Comparison of ENCODE assay signal across 27 cellular contexts in the genomic region with DNA sequence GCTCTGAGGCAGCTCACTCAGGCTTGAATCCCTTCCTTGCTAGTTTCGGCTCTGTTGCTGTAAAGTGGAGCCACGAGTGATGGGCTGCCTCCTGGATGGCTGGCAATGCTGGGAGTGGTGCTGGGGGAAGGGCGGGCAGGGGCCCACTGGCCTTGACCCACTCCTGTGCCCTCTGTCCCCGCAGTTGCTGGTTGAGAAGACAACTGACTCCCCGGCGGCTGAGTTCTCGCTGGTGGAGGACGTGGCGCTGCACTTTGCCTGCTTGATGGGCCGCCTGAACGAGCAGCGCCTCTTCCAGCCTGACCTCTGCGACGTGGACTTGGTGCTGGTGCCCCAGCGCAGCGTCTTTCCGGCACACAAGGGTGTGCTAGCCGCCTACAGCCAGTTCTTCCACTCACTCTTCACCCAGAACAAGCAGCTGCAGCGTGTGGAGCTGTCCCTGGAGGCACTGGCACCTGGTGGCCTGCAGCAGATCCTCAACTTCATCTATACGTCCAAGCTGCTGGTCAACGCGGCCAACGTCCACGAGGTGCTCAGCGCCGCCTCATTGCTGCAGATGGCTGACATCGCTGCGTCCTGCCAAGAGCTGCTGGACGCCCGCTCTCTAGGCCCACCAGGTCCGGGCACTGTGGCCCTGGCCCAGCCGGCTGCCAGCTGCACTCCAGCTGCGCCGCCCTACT. TPM values are rescaled to one million over a fixed set of nuclear protein-coding genes. Genes with fewer than 3 reads are reported as not detected.
DNase-seq lines count a peak whose midpoint lies in the region; ATAC-seq, FAIRE-seq and TF ChIP-seq lines count a peak whose summit lies in the region.
"Had no signal": no experiment of that assay in that cellular context is flagged by ENCODE, and none has a peak within 500 bp of the region (broad histone marks: within the 10 kb centered on the region; RNA-seq: fewer than 3 reads in every experiment).

No MANE protein-coding gene starts in this region.

- no peak overlapping the region for H3K9ac ChIP-seq in mesenchymal stem cell (ENCODE audit: low read length)

- intact Hi-C loops in heart right ventricle (cut with DNase I) (loop anchor here in 4 of 10 donors (5.0 to 10.0 kb wide), 4 partner anchors 73 to 89 kb away; a partner anchor contains a TSS), Right ventricle myocardium inferior (cut with DNase I) (no loop called here)

- H3K79me1 ChIP-seq in mesenchymal stem cell (replicated peaks; ENCODE audit: low read length, poor library complexity, severe bottlenecking): peaks cover 30% of the 10 kb centered on the region

- H3K4me3 ChIP-seq in heart right ventricle (no peak overlapping the region), mesenchymal stem cell (ENCODE audit: insufficient read depth in 1 of 2, low read depth in 1 of 2, low read length in 2 of 2) (peak overlapping the region in 1 of 2 experiments; percentile 10)
- H3K4me3 ChIP-seq: left lung, stomach had no signal

- H3K4me1 ChIP-seq in heart right ventricle (peaks cover 19 to 73% (median 40%) of the 10 kb centered on the region in 9 donors), mesenchymal stem cell (ENCODE audit: control insufficient read depth, insufficient read depth, low read depth, low read length) (peaks cover 44% of the 10 kb centered on the region)

- WGBS in heart right ventricle, 2 donors: 83% methylated on average over 34 of the region's 34 CpGs
- 93% methylated on average over 34 of the region's 34 CpGs for WGBS in mesenchymal stem cell

- no peak overlapping the region for H3K18ac ChIP-seq in mesenchymal stem cell (ENCODE audit: low read depth in 1 of 2, low read length in 2 of 2)

- no peak for ATAC-seq in heart right ventricle
- no peak for ATAC-seq in Right ventricle myocardium inferior
- no peak for ATAC-seq in GM21737 (IDR thresholded peaks at IDR 0.05; ENCODE audit: unreplicated experiment)
- ATAC-seq in GM21576 (IDR thresholded peaks at IDR 0.05; ENCODE audit: unreplicated experiment): no peak
- ATAC-seq: left lung, Panc1 had no signal

- no peaks in the 10 kb centered on the region for H3K27me3 ChIP-seq in heart right ventricle
- no peaks in the 10 kb centered on the region for H3K27me3 ChIP-seq in mesenchymal stem cell (ENCODE audit: control insufficient read depth in 1 of 2, insufficient read depth in 1 of 2, low read length in 2 of 2)
- H3K27me3 ChIP-seq: brain microvascular endothelial cell, left lung, stomach had no signal

- no peak overlapping the region for H2AK5ac ChIP-seq in mesenchymal stem cell (ENCODE audit: low read length, severe bottlenecking)

- FAIRE-seq in urothelium cell line (lab: Jason Lieb, UNC): peak; percentile 42
- FAIRE-seq: H54, TTC549 had no signal

- no peak overlapping the region for H3K14ac ChIP-seq in mesenchymal stem cell (ENCODE audit: low read length in 2 of 2)

- H2AFZ ChIP-seq in mesenchymal stem cell (ENCODE audit: low read depth, low read length): no peak overlapping the region

- H3K9me3 ChIP-seq in heart right ventricle (no peaks in the 10 kb centered on the region), mesenchymal stem cell (ENCODE audit: control insufficient read depth, low read length) (no peaks in the 10 kb centered on the region)
- H3K9me3 ChIP-seq: left lung, stomach had no signal

- no peak overlapping the region for H3K4ac ChIP-seq in mesenchymal stem cell (ENCODE audit: low read depth in 1 of 2, low read length in 2 of 2)

- no peak overlapping the region for H2BK15ac ChIP-seq in mesenchymal stem cell (ENCODE audit: low read depth, poor library complexity, severe bottlenecking)

- no peak overlapping the region for H3K23ac ChIP-seq in mesenchymal stem cell (ENCODE audit: low read length in 2 of 2)

- peak overlapping the region; percentile 8 for H4K8ac ChIP-seq in mesenchymal stem cell (ENCODE audit: low read length)

- DNase-seq in heart right ventricle: no peak
- DNase-seq in Right ventricle myocardium inferior (ENCODE audit: missing footprints): no peak
- peak in 8 of 61 donors; percentile 42 to 63 (median 51) for DNase-seq in caudate nucleus (lab: John Stamatoyannopoulos, UW)
- DNase-seq in mesenchymal stem cell: no peak
- DNase-seq in urothelium cell line (ENCODE audit: low spot score): no peak
- no peak for DNase-seq in AG08396 (ENCODE audit: low spot score)
- DNase-seq: activated CD4-positive, alpha-beta T cell treated with anti-CD3 and anti-CD28 coated beads for 4 hours; activated naive CD4-positive, alpha-beta T cell treated with anti-CD3 and anti-CD28 coated beads, Interleukin-2, amount 10 ng/mL, durations not matched to agents 7 days and 5 days; brain microvascular endothelial cell; dermis blood vessel endothelial cell; DND-41; foreskin melanocyte; Kasumi-1; NCI-H1105; NCI-H2107; NCI-H82; occipital lobe; stimulated activated CD4-positive, alpha-beta T cell treated with anti-CD3 and anti-CD28 coated beads, Interleukin-1b, Interleukin-23, amount 100 ng/mL, for 48 hours; stomach had no signal

- no peak overlapping the region for H2BK5ac ChIP-seq in mesenchymal stem cell (ENCODE audit: low read depth, low read length, poor library complexity, severe bottlenecking)

- peak overlapping the region; percentile 8 for H4K91ac ChIP-seq in mesenchymal stem cell (ENCODE audit: low read length)

- no peak overlapping the region for H3K4me2 ChIP-seq in mesenchymal stem cell (ENCODE audit: low read length, poor library complexity, severe bottlenecking)

- TF ChIP-seq CTCF in heart right ventricle (IDR thresholded peaks at IDR 0.05): no peak

- H2BK120ac ChIP-seq in mesenchymal stem cell (ENCODE audit: low read depth, low read length): no peak overlapping the region

- H2BK12ac ChIP-seq in mesenchymal stem cell (ENCODE audit: low read length in 2 of 2): no peak overlapping the region

- H3K36me3 ChIP-seq in heart right ventricle (peaks cover 0 to 41% (median 8%) of the 10 kb centered on the region in 9 donors), mesenchymal stem cell (ENCODE audit: control insufficient read depth in 1 of 2, insufficient read depth in 2 of 2, low read depth in 1 of 2, low read length in 2 of 2) (peaks cover 45 to 64% of the 10 kb centered on the region in 2 experiments)

- H3K27ac ChIP-seq in heart right ventricle (peak overlapping the region in 6 of 10 donors; percentile 9 to 70 (median 54)), caudate nucleus (ENCODE audit: low read depth, low read length) (peak overlapping the region; percentile 83), mesenchymal stem cell (ENCODE audit: low read length, poor library complexity, severe bottlenecking) (no peak overlapping the region)
- H3K27ac ChIP-seq: brain microvascular endothelial cell had no signal

RNA-seq across cellular contexts. Expression of a gene that starts 4.7 kb away (rescaled TPM):
- total RNA-seq in heart right ventricle (100 to 1,000 TPM in 9 of 10 donors, 10 to 100 TPM in 1; 86.7 to 145 (median 112) TPM), Right ventricle myocardium inferior (80.2 TPM)
- 10 to 100 TPM; 52.2 to 68.9 TPM for polyA plus RNA-seq in heart right ventricle
- polyA plus RNA-seq in mesenchymal stem cell (2013, experiment 1 of 2): 10.8 TPM
- 9.7 TPM for polyA plus RNA-seq in mesenchymal stem cell (2013, experiment 2 of 2)

RNA-seq across cellular contexts. Expression of a gene that starts 27.1 kb away (rescaled TPM):
- 1 to 10 TPM in 3 of 10 donors, under 1 TPM in 7; 0.26 to 1.6 (median 0.85) TPM for total RNA-seq in heart right ventricle
- polyA plus RNA-seq in heart right ventricle: 1 to 10 TPM in 1 of 2 donors, under 1 TPM in 1; 0.51 to 8.3 TPM
- total RNA-seq in Right ventricle myocardium inferior: not detected
- polyA plus RNA-seq in mesenchymal stem cell (2013, experiment 1 of 2): not detected
- not detected for polyA plus RNA-seq in mesenchymal stem cell (2013, experiment 2 of 2)
- total RNA-seq: left lung, mucosa of gallbladder, occipital lobe had no signal
- polyA plus RNA-seq: AG04450 had no signal

RNA-seq across cellular contexts. Expression of a gene that starts 44.4 kb away (rescaled TPM):
- total RNA-seq in heart right ventricle (100 to 1,000 TPM; 390 to 998 (median 624) TPM), Right ventricle myocardium inferior (440 TPM)
- 1,000 to 10,000 TPM in 1 of 2 donors, 100 to 1,000 TPM in 1; 332 to 2,035 TPM for polyA plus RNA-seq in heart right ventricle
- not detected for polyA plus RNA-seq in mesenchymal stem cell (2013, experiment 1 of 2)
- polyA plus RNA-seq in mesenchymal stem cell (2013, experiment 2 of 2): not detected
- total RNA-seq: dermis blood vessel endothelial cell, occipital lobe, stomach had no signal
- polyA plus RNA-seq: AG04450 had no signal

RNA-seq across cellular contexts. Expression of a gene that starts 57.7 kb away (rescaled TPM):
- 10 to 100 TPM; 19.7 to 28.4 (median 21.9) TPM for total RNA-seq in heart right ventricle
- polyA plus RNA-seq in heart right ventricle: 10 to 100 TPM; 10.2 to 59.3 TPM
- 21.2 TPM for total RNA-seq in Right ventricle myocardium inferior
- 26.4 TPM for polyA plus RNA-seq in mesenchymal stem cell (2013, experiment 1 of 2)
- 22.4 TPM for polyA plus RNA-seq in mesenchymal stem cell (2013, experiment 2 of 2)
